ENCODE assay signal across 8 cellular contexts in the genomic region with DNA sequence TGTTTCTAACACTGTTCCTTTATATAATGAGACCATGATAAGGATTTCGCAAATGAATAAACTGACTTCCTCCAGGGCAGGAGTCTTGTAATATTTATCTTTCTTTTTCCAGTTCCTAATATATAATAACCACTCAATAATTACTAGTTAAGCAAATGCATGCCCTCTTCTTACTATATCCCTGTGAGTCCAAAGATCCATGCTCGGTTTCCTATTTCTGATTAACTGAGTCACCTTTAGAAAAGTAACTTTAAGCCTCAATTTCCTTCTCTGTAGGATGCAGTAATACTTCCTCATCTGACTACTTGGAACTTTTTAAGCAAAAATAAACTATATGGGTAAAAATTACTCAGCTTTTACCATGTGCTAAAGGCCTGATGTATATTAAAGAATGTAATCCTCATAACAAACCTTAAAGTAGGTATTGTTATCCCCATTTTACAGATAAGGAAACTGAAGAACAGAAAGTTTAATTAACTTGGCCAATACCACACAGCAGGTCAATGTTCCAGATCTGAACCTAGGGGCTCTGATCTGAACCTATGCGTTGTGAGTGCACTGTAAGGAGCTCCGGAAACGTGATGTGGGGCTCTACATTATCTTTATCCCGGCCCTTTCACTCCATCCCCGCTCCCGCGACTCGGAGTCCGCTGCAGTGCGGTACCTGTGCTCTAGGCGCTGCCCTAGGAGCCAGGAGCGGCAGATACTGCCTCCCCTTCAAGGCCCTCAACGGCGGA. TPM values are rescaled to one million over a fixed set of nuclear protein-coding genes. Genes with fewer than 3 reads are reported as not detected.
A peak's percentile ranks its signal among the peaks of the same experiment; 100 is the strongest.
DNase-seq lines count a peak whose midpoint lies in the region; ATAC-seq, FAIRE-seq and TF ChIP-seq lines count a peak whose summit lies in the region.

No MANE protein-coding gene starts in this region.

- H3K27ac ChIP-seq in astrocyte (ENCODE audit: low read depth, low read length) (peak overlapping the region; percentile 80), lower lobe of right lung (peak overlapping the region; percentile 94)

- H3K9me3 ChIP-seq in astrocyte (ENCODE audit: insufficient read depth, low read depth, low read length) (no peaks in the 10 kb centered on the region), lower lobe of right lung (no peaks in the 10 kb centered on the region)

- peaks cover 14% of the 10 kb centered on the region for H3K79me2 ChIP-seq in astrocyte (ENCODE audit: insufficient read depth, low read length)

- H3K36me3 ChIP-seq in astrocyte (ENCODE audit: insufficient read depth, low read length) (peaks cover 8% of the 10 kb centered on the region), lower lobe of right lung (peaks cover 31% of the 10 kb centered on the region)

- TF ChIP-seq POLR2A in GM18505 (IDR thresholded peaks at IDR 0.05; ENCODE audit: borderline replicate concordance, extremely low read depth, insufficient read depth, insufficient read length): no peak

- peak overlapping the region; percentile 86 for H3K9ac ChIP-seq in astrocyte (ENCODE audit: low read length)

- ATAC-seq in GM18505 (IDR thresholded peaks at IDR 0.05; ENCODE audit: unreplicated experiment) (peak; percentile 27), HG03196 (IDR thresholded peaks at IDR 0.05; ENCODE audit: unreplicated experiment) (peak; percentile 33), lower lobe of right lung (peak in 1 of 2 donors; percentile 32), HG03135 (IDR thresholded peaks at IDR 0.05; ENCODE audit: unreplicated experiment) (no peak)

- no peaks in the 10 kb centered on the region for H3K36me3 Mint-ChIP-seq in astrocyte (ENCODE audit: low read depth, unreplicated experiment)

- DNase-seq in astrocyte (ENCODE audit: low read depth): no peak
- no peak for DNase-seq in lower lobe of right lung
- DNase-seq in NCI-H446 treated with DMSO at 0.1 percent for 48 hours (lab: John Stamatoyannopoulos, UW): no peak
- DNase-seq in DMS79 treated with DMSO at 0.1 percent for 48 hours (lab: John Stamatoyannopoulos, UW): no peak
- DNase-seq in HCEC 1CT: no peak

- H2AFZ ChIP-seq in astrocyte (ENCODE audit: low read depth, low read length): peak overlapping the region; percentile 88

- FAIRE-seq in astrocyte (lab: Jason Lieb, UNC): no peak

- H3K4me1 ChIP-seq in astrocyte (ENCODE audit: insufficient read depth, low read length): no peaks in the 10 kb centered on the region
- peaks cover 38% of the 10 kb centered on the region for H3K4me1 ChIP-seq in lower lobe of right lung

- H3K4me3 ChIP-seq in astrocyte (ENCODE audit: insufficient read depth, low read depth, low read length): peak overlapping the region; percentile 78
- peak overlapping the region; percentile 98 for H3K4me3 ChIP-seq in lower lobe of right lung

- H3K27ac Mint-ChIP-seq in astrocyte (ENCODE audit: unreplicated experiment): peak overlapping the region; percentile 98

- H3K4me3 Mint-ChIP-seq in astrocyte (ENCODE audit: unreplicated experiment): peak overlapping the region; percentile 99

- H3K4me2 ChIP-seq in astrocyte (ENCODE audit: low read length): peak overlapping the region; percentile 80

- intact Hi-C loops in lower lobe of right lung (cut with DNase I): no loop called here

- no peak for TF ChIP-seq CTCF in astrocyte (IDR thresholded peaks at IDR 0.05; ENCODE audit: insufficient read depth, low read depth, low read length)
- no peak for TF ChIP-seq CTCF in lower lobe of right lung (IDR thresholded peaks at IDR 0.05)

- no peaks in the 10 kb centered on the region for H3K27me3 Mint-ChIP-seq in astrocyte (ENCODE audit: low read depth, unreplicated experiment)

- H3K27me3 ChIP-seq in astrocyte (ENCODE audit: insufficient read depth, low read length): no peaks in the 10 kb centered on the region
- no peaks in the 10 kb centered on the region for H3K27me3 ChIP-seq in lower lobe of right lung (ENCODE audit: low read depth)

- no peaks in the 10 kb centered on the region for H4K20me1 ChIP-seq in astrocyte (ENCODE audit: insufficient read depth, low read length)

- H3K9me3 Mint-ChIP-seq in astrocyte (ENCODE audit: unreplicated experiment): no peaks in the 10 kb centered on the region

- peaks cover 8% of the 10 kb centered on the region for H3K4me1 Mint-ChIP-seq in astrocyte (ENCODE audit: low read depth, unreplicated experiment)

RNA-seq across cellular contexts. Expression of gene COX15, which starts 0.5 kb away (rescaled TPM):
- total RNA-seq in astrocyte: 30.2 and 33.4 TPM in 2 replicates
- total RNA-seq in lower lobe of right lung: 33.1 TPM

RNA-seq across cellular contexts. Expression of gene CUTC, which starts 0.6 kb away (rescaled TPM):
- total RNA-seq in astrocyte: 10.3 and 11.6 TPM in 2 replicates
- 16.4 TPM for total RNA-seq in lower lobe of right lung

RNA-seq across cellular contexts. Expression of gene ABCC2, which starts 51.0 kb away (rescaled TPM):
- total RNA-seq in astrocyte (0.31 and 0.59 TPM in 2 replicates), lower lobe of right lung (1.9 TPM)
